In the genomic region with DNA sequence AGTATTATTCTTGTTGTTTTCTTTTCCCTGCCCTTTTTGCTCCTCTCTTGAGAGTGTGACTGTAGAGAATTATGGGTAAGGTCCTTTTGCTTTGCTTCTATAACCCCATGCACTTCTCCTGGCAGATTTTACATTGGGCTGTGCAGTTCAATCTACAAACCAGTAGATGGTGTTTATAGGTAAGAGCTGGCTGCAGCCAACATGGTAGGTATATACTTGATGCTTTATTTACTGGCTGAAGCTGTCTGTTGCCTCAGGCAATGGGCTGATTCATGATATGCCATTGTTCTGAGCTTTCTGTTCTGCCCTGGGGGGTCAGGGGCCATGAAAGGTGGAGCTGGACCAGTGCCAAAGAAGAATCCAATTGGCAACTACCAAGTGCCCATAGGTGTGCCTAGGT, we compare ENCODE assay signal across 11 cellular contexts. TPM values are rescaled to one million over a fixed set of nuclear protein-coding genes. Genes with fewer than 3 reads are reported as not detected.
DNase-seq lines count a peak whose midpoint lies in the region; ATAC-seq lines count a peak whose summit lies in the region.
"Had no signal": no experiment of that assay in that cellular context is flagged by ENCODE, and none has a peak within 500 bp of the region (broad histone marks: within the 10 kb centered on the region; RNA-seq: fewer than 3 reads in every experiment).

No MANE protein-coding gene starts in this region.

- no peak overlapping the region for H3K27ac Mint-ChIP-seq in activated T-helper 1 cell treated with anti-CD3 and anti-CD28 coated beads, Interleukin-12 subunit alpha, Interleukin-12 subunit beta, Interleukin-2, Interleukin-4 antibody, amounts not matched to agents 30 ng/mL and 10 ng/mL and 1 ng/mL, durations not matched to agents 14 hours and 24 hours and 36 hours

- H3K36me3 Mint-ChIP-seq in activated T-helper 1 cell treated with anti-CD3 and anti-CD28 coated beads, Interleukin-12 subunit alpha, Interleukin-12 subunit beta, Interleukin-2, Interleukin-4 antibody, amounts not matched to agents 30 ng/mL and 10 ng/mL and 1 ng/mL, durations not matched to agents 14 hours and 24 hours and 36 hours (ENCODE audit: low read depth): no peaks in the 10 kb centered on the region

- no peaks in the 10 kb centered on the region for H3K36me3 ChIP-seq in Karpas-422 (ENCODE audit: insufficient read depth, low read length)

- H3K27me3 ChIP-seq in Karpas-422 (ENCODE audit: low read length): no peaks in the 10 kb centered on the region

- no peak overlapping the region for H3K9ac ChIP-seq in Karpas-422 (ENCODE audit: low read length)

- no peaks in the 10 kb centered on the region for H4K20me1 ChIP-seq in Karpas-422 (ENCODE audit: insufficient read depth, low read depth, low read length)

- H3K4me3 Mint-ChIP-seq in activated T-helper 1 cell treated with anti-CD3 and anti-CD28 coated beads, Interleukin-12 subunit alpha, Interleukin-12 subunit beta, Interleukin-2, Interleukin-4 antibody, amounts not matched to agents 30 ng/mL and 10 ng/mL and 1 ng/mL, durations not matched to agents 14 hours and 24 hours and 36 hours: no peak overlapping the region

- no peaks in the 10 kb centered on the region for H3K4me1 ChIP-seq in Karpas-422 (ENCODE audit: low read length)

- H3K27me3 Mint-ChIP-seq in activated T-helper 1 cell treated with anti-CD3 and anti-CD28 coated beads, Interleukin-12 subunit alpha, Interleukin-12 subunit beta, Interleukin-2, Interleukin-4 antibody, amounts not matched to agents 30 ng/mL and 10 ng/mL and 1 ng/mL, durations not matched to agents 14 hours and 24 hours and 36 hours (ENCODE audit: insufficient read depth): no peaks in the 10 kb centered on the region

- no peak overlapping the region for H3K4me3 ChIP-seq in Karpas-422 (ENCODE audit: low read length)

- no peaks in the 10 kb centered on the region for H3K9me3 ChIP-seq in Karpas-422 (ENCODE audit: low read length)

- ATAC-seq in GM18909 (IDR thresholded peaks at IDR 0.05; ENCODE audit: poor library complexity, unreplicated experiment) (peak; percentile 58), HG02840 (IDR thresholded peaks at IDR 0.05; ENCODE audit: low FRiP score, unreplicated experiment) (no peak), HG03280 (IDR thresholded peaks at IDR 0.05; ENCODE audit: unreplicated experiment) (no peak)

- H2AFZ ChIP-seq in Karpas-422 (ENCODE audit: low read length): no peak overlapping the region

- H3K27ac ChIP-seq in Karpas-422 (ENCODE audit: low read length) (no peak overlapping the region), epithelial cell of prostate (peak overlapping the region; percentile 35)

- intact Hi-C loops in activated T-helper 1 cell treated with anti-CD3 and anti-CD28 coated beads, Interleukin-12 subunit alpha, Interleukin-12 subunit beta, Interleukin-2, Interleukin-4 antibody, amounts not matched to agents 30 ng/mL and 10 ng/mL and 1 ng/mL, durations not matched to agents 14 hours and 24 hours and 36 hours (cut with micrococcal nuclease): no loop called here

- DNase-seq in COLO668 (lab: John Stamatoyannopoulos, UW; ENCODE audit: unreplicated experiment): peak; percentile 10
- peak; percentile 67 for DNase-seq in Karpas-422
- no peak for DNase-seq in epithelial cell of prostate (ENCODE audit: low read depth, low spot score)
- no peak for DNase-seq in activated T-helper 1 cell treated with anti-CD3 and anti-CD28 coated beads, Interleukin-12 subunit alpha, Interleukin-12 subunit beta, Interleukin-2, Interleukin-4 antibody, amounts not matched to agents 30 ng/mL and 10 ng/mL and 1 ng/mL, durations not matched to agents 14 hours and 24 hours and 36 hours (ENCODE audit: low spot score)
- DNase-seq in T1000 (lab: John Stamatoyannopoulos, UW): no peak
- DNase-seq: NCI-H1694 had no signal

- no peaks in the 10 kb centered on the region for H3K9me3 Mint-ChIP-seq in activated T-helper 1 cell treated with anti-CD3 and anti-CD28 coated beads, Interleukin-12 subunit alpha, Interleukin-12 subunit beta, Interleukin-2, Interleukin-4 antibody, amounts not matched to agents 30 ng/mL and 10 ng/mL and 1 ng/mL, durations not matched to agents 14 hours and 24 hours and 36 hours

- no peak overlapping the region for H3K4me2 ChIP-seq in Karpas-422 (ENCODE audit: low read depth, low read length, poor library complexity, severe bottlenecking)

- no peaks in the 10 kb centered on the region for H3K79me2 ChIP-seq in Karpas-422 (ENCODE audit: low read length)

- no peaks in the 10 kb centered on the region for H3K4me1 Mint-ChIP-seq in activated T-helper 1 cell treated with anti-CD3 and anti-CD28 coated beads, Interleukin-12 subunit alpha, Interleukin-12 subunit beta, Interleukin-2, Interleukin-4 antibody, amounts not matched to agents 30 ng/mL and 10 ng/mL and 1 ng/mL, durations not matched to agents 14 hours and 24 hours and 36 hours (ENCODE audit: low read depth)

- no peaks in the 10 kb centered on the region for H3K9me2 ChIP-seq in Karpas-422 (replicated peaks; ENCODE audit: insufficient read depth, low read length)

RNA-seq across cellular contexts. Expression of a gene that starts 48.3 kb away (rescaled TPM):
- total RNA-seq in Karpas-422 (2014; rRNA removed; shearing (Covaris generic); ENCODE audit: low replicate concordance): not detected in 2 replicates
- total RNA-seq in activated T-helper 1 cell treated with anti-CD3 and anti-CD28 coated beads, Interleukin-12 subunit alpha, Interleukin-12 subunit beta, Interleukin-2, Interleukin-4 antibody, amounts not matched to agents 30 ng/mL and 10 ng/mL and 1 ng/mL, durations not matched to agents 14 hours and 24 hours and 36 hours: not detected in 2 replicates
- total RNA-seq: Daoy, mononuclear cell had no signal

Comparison
In these comparisons a context has a peak if more than half of its experiments do, and no peak if none do; other contexts are left out.
1. DNase-seq: peak in COLO668 (single experiment) and Karpas-422 (single experiment); none in epithelial cell of prostate (single experiment), activated T-helper 1 cell treated with anti-CD3 and anti-CD28 coated beads, Interleukin-12 subunit alpha, Interleukin-12 subunit beta, Interleukin-2, Interleukin-4 antibody, amounts not matched to agents 30 ng/mL and 10 ng/mL and 1 ng/mL, durations not matched to agents 14 hours and 24 hours and 36 hours (single experiment) and T1000 (single experiment).